In the genomic region with DNA sequence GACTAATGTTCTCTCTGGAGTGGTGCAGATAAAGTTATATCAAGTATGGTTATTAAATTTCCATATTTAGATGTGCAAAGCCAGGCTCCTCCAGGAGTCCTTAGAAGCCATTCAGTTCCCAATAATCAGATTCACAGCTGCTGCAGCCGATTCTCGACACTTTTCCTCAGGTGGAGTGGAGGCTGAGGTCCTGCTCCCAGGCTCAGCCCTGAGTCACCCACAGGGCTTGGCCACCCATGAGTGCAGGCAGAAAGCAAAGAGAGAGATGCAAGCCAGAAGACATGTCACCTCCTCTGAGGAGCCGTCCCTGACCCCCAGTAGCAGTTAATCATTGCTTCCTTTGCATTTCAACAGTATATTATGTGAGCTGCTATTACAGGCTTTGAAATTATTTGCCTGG, we compare ENCODE assay signal across 18 cellular contexts. TPM values are rescaled to one million over a fixed set of nuclear protein-coding genes. Genes with fewer than 3 reads are reported as not detected.
DNase-seq lines count a peak whose midpoint lies in the region; ATAC-seq and TF ChIP-seq lines count a peak whose summit lies in the region.
"Had no signal": no experiment of that assay in that cellular context is flagged by ENCODE, and none has a peak within 500 bp of the region (broad histone marks: within the 10 kb centered on the region; RNA-seq: fewer than 3 reads in every experiment).

No MANE protein-coding gene starts in this region.

- H3K9me3 Mint-ChIP-seq in activated CD8-positive, alpha-beta memory T cell treated with anti-CD3 and anti-CD28 coated beads, Interleukin-2, amount 10 ng/mL, durations not matched to agents 7 days and 5 days (ENCODE audit: low read depth) = peaks cover 2% of the 10 kb centered on the region
- peaks cover 3% of the 10 kb centered on the region for H3K9me3 Mint-ChIP-seq in osteocyte (ENCODE audit: unreplicated experiment)

- DNase-seq in activated CD8-positive, alpha-beta memory T cell treated with anti-CD3 and anti-CD28 coated beads, Interleukin-2, amount 50 U/mL, for 48 hours = peak; percentile 25
- DNase-seq in activated CD8-positive, alpha-beta memory T cell treated with anti-CD3 and anti-CD28 coated beads, Interleukin-2, amount 10 ng/mL, durations not matched to agents 7 days and 5 days = no peak
- DNase-seq in osteocyte (ENCODE audit: extremely low spot score, unreplicated experiment) = peak; percentile 36
- no peak for DNase-seq in DMS114 treated with DMSO at 0.1 percent for 48 hours (lab: John Stamatoyannopoulos, UW; ENCODE audit: unreplicated experiment)
- DNase-seq: AML-193; Caco-2; Calu3; CD4-positive, alpha-beta T cell; CD8-positive, alpha-beta T cell; DMS153; DMS53; DMS79; DND-41; EL; GDM1 had no signal

- no peak overlapping the region for H3K4me3 Mint-ChIP-seq in activated CD8-positive, alpha-beta memory T cell treated with anti-CD3 and anti-CD28 coated beads, Interleukin-2, amount 10 ng/mL, durations not matched to agents 7 days and 5 days
- H3K4me3 Mint-ChIP-seq in osteocyte (ENCODE audit: unreplicated experiment) = no peak overlapping the region
- H3K4me3 Mint-ChIP-seq: B cell; CD4-positive, alpha-beta T cell; CD8-positive, alpha-beta T cell had no signal

- H3K27me3 Mint-ChIP-seq in activated CD8-positive, alpha-beta memory T cell treated with anti-CD3 and anti-CD28 coated beads, Interleukin-2, amount 10 ng/mL, durations not matched to agents 7 days and 5 days = peaks cover 67% of the 10 kb centered on the region
- peaks cover 44% of the 10 kb centered on the region for H3K27me3 Mint-ChIP-seq in osteocyte (ENCODE audit: unreplicated experiment)

- no peak for TF ChIP-seq CTCF in osteocyte (IDR thresholded peaks at IDR 0.05)

- no peak overlapping the region for H3K27ac Mint-ChIP-seq in activated CD8-positive, alpha-beta memory T cell treated with anti-CD3 and anti-CD28 coated beads, Interleukin-2, amount 10 ng/mL, durations not matched to agents 7 days and 5 days
- H3K27ac Mint-ChIP-seq in osteocyte (ENCODE audit: unreplicated experiment) = no peak overlapping the region
- H3K27ac Mint-ChIP-seq: B cell; CD4-positive, alpha-beta T cell; CD8-positive, alpha-beta T cell had no signal

- H3K36me3 Mint-ChIP-seq in activated CD8-positive, alpha-beta memory T cell treated with anti-CD3 and anti-CD28 coated beads, Interleukin-2, amount 10 ng/mL, durations not matched to agents 7 days and 5 days = peaks cover 6% of the 10 kb centered on the region
- no peaks in the 10 kb centered on the region for H3K36me3 Mint-ChIP-seq in osteocyte (ENCODE audit: unreplicated experiment)
- H3K36me3 Mint-ChIP-seq: CD8-positive, alpha-beta T cell had no signal

- H3K4me1 Mint-ChIP-seq in activated CD8-positive, alpha-beta memory T cell treated with anti-CD3 and anti-CD28 coated beads, Interleukin-2, amount 10 ng/mL, durations not matched to agents 7 days and 5 days = no peaks in the 10 kb centered on the region
- H3K4me1 Mint-ChIP-seq in osteocyte (ENCODE audit: unreplicated experiment) = no peaks in the 10 kb centered on the region
- H3K4me1 Mint-ChIP-seq: B cell had no signal

- ATAC-seq in activated CD8-positive, alpha-beta memory T cell treated with anti-CD3 and anti-CD28 coated beads, Interleukin-2, amount 10 ng/mL, durations not matched to agents 7 days and 5 days = no peak
- no peak for ATAC-seq in GM21717 (IDR thresholded peaks at IDR 0.05; ENCODE audit: unreplicated experiment)
- ATAC-seq: CD8-positive, alpha-beta T cell; GM12878 had no signal

- CTCF ChIA-PET in activated CD8-positive, alpha-beta memory T cell treated with anti-CD3 and anti-CD28 coated beads, Interleukin-2, amount 10 ng/mL, durations not matched to agents 7 days and 5 days (lab: Charles Lee) = no interaction called here

RNA-seq across cellular contexts. Expression of gene NANOS1, which starts 36.3 kb away (rescaled TPM):
- under 1 TPM; 0.23 to 0.28 TPM for total RNA-seq in activated CD8-positive, alpha-beta memory T cell treated with anti-CD3 and anti-CD28 coated beads, Interleukin-2, amount 10 ng/mL, durations not matched to agents 7 days and 5 days
- 9.1 and 9.6 TPM in 2 replicates for total RNA-seq in osteocyte

Comparison
In these comparisons a context has a peak if more than half of its experiments do, and no peak if none do; other contexts are left out.
1. DNase-seq: peak in activated CD8-positive, alpha-beta memory T cell treated with anti-CD3 and anti-CD28 coated beads, Interleukin-2, amount 50 U/mL, for 48 hours (single experiment) and osteocyte (single experiment); none in activated CD8-positive, alpha-beta memory T cell treated with anti-CD3 and anti-CD28 coated beads, Interleukin-2, amount 10 ng/mL, durations not matched to agents 7 days and 5 days (single experiment) and DMS114 treated with DMSO at 0.1 percent for 48 hours (single experiment).